1 cellular context compared by ENCODE assay signal in the genomic region with DNA sequence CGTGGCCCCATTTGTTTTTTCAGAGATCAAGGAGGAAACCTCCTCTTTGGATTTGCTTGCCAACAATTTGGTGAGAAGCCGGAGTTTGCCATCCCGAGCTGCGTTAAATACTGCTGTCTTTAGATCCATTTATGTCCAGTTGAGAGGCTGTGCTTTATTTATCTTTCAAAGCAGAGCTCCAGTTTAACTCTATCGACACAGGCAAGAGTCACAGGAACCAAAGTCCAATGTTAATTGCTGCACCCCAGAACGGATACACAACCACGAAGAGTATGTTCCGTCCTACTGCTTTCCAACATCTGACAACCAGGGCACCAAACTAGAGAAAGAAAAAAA.
TF ChIP-seq lines count a peak whose summit lies in the region.

No MANE protein-coding gene starts in this region.

TF ChIP-seq in HepG2, 621 proteins besides CTCF, POLR2A, EP300 and RAD21 (continued from another document and continues in another):
- TF ChIP-seq, protein P1, sequence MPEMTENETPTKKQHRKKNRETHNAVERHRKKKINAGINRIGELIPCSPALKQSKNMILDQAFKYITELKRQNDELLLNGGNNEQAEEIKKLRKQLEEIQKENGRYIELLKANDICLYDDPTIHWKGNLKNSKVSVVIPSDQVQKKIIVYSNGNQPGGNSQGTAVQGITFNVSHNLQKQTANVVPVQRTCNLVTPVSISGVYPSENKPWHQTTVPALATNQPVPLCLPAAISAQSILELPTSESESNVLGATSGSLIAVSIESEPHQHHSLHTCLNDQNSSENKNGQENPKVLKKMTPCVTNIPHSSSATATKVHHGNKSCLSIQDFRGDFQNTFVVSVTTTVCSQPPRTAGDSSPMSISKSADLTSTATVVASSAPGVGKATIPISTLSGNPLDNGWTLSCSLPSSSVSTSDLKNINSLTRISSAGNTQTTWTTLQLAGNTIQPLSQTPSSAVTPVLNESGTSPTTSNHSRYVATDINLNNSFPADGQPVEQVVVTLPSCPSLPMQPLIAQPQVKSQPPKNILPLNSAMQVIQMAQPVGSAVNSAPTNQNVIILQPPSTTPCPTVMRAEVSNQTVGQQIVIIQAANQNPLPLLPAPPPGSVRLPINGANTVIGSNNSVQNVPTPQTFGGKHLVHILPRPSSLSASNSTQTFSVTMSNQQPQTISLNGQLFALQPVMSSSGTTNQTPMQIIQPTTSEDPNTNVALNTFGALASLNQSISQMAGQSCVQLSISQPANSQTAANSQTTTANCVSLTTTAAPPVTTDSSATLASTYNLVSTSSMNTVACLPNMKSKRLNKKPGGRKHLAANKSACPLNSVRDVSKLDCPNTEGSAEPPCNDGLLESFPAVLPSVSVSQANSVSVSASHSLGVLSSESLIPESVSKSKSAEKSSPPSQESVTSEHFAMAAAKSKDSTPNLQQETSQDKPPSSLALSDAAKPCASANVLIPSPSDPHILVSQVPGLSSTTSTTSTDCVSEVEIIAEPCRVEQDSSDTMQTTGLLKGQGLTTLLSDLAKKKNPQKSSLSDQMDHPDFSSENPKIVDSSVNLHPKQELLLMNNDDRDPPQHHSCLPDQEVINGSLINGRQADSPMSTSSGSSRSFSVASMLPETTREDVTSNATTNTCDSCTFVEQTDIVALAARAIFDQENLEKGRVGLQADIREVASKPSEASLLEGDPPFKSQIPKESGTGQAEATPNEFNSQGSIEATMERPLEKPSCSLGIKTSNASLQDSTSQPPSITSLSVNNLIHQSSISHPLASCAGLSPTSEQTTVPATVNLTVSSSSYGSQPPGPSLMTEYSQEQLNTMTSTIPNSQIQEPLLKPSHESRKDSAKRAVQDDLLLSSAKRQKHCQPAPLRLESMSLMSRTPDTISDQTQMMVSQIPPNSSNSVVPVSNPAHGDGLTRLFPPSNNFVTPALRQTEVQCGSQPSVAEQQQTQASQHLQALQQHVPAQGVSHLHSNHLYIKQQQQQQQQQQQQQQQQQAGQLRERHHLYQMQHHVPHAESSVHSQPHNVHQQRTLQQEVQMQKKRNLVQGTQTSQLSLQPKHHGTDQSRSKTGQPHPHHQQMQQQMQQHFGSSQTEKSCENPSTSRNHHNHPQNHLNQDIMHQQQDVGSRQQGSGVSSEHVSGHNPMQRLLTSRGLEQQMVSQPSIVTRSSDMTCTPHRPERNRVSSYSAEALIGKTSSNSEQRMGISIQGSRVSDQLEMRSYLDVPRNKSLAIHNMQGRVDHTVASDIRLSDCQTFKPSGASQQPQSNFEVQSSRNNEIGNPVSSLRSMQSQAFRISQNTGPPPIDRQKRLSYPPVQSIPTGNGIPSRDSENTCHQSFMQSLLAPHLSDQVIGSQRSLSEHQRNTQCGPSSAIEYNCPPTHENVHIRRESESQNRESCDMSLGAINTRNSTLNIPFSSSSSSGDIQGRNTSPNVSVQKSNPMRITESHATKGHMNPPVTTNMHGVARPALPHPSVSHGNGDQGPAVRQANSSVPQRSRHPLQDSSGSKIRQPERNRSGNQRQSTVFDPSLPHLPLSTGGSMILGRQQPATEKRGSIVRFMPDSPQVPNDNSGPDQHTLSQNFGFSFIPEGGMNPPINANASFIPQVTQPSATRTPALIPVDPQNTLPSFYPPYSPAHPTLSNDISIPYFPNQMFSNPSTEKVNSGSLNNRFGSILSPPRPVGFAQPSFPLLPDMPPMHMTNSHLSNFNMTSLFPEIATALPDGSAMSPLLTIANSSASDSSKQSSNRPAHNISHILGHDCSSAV (CRISPR knock-in tag; IDR thresholded peaks at IDR 0.05; ENCODE audit: borderline replicate concordance) = no peak
- TF ChIP-seq, protein P2, sequence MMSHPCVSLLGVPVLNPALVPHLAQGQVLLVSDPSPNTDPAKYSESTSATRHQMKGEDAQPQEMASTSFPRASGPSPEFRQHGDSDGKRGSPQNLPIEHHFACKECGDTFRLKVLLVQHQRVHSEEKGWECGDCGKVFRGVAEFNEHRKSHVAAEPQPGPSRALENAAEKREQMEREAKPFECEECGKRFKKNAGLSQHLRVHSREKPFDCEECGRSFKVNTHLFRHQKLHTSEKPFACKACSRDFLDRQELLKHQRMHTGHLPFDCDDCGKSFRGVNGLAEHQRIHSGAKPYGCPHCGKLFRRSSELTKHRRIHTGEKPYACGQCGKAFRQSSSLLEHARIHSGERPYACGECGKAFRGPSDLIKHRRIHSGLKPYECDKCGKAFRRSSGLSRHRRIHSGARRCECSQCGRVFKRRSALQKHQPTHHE (CRISPR knock-in tag; IDR thresholded peaks at IDR 0.05; ENCODE audit: borderline replicate concordance) = no peak
- TF ChIP-seq, protein P3, sequence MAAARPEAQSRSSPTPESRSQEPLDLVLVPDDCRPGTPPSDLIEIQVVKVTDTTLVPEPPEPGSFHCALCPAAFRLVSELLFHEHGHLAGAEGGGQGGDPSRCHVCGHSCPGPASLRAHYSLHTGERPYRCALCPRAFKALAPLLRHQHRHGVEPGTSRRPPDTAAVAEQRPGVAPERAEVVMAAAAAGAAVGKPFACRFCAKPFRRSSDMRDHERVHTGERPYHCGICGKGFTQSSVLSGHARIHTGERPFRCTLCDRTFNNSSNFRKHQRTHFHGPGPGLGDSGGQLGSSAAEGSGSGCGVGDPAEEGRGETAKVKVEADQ (CRISPR knock-in tag; IDR thresholded peaks at IDR 0.05; ENCODE audit: borderline replicate concordance) = no peak
- TF ChIP-seq, protein P4, sequence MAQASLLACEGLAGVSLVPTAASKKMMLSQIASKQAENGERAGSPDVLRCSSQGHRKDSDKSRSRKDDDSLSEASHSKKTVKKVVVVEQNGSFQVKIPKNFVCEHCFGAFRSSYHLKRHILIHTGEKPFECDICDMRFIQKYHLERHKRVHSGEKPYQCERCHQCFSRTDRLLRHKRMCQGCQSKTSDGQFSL (CRISPR knock-in tag; IDR thresholded peaks at IDR 0.05) = no peak
- TF ChIP-seq, protein P5, sequence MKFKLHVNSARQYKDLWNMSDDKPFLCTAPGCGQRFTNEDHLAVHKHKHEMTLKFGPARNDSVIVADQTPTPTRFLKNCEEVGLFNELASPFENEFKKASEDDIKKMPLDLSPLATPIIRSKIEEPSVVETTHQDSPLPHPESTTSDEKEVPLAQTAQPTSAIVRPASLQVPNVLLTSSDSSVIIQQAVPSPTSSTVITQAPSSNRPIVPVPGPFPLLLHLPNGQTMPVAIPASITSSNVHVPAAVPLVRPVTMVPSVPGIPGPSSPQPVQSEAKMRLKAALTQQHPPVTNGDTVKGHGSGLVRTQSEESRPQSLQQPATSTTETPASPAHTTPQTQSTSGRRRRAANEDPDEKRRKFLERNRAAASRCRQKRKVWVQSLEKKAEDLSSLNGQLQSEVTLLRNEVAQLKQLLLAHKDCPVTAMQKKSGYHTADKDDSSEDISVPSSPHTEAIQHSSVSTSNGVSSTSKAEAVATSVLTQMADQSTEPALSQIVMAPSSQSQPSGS (CRISPR knock-in tag; IDR thresholded peaks at IDR 0.05) = no peak
- TF ChIP-seq RXRA (CRISPR knock-in tag; IDR thresholded peaks at IDR 0.05) = no peak
- TF ChIP-seq PRPF4 (IDR thresholded peaks at IDR 0.05; ENCODE audit: low read depth, low read length, poor library complexity, severe bottlenecking) = no peak
- TF ChIP-seq, protein P6, sequence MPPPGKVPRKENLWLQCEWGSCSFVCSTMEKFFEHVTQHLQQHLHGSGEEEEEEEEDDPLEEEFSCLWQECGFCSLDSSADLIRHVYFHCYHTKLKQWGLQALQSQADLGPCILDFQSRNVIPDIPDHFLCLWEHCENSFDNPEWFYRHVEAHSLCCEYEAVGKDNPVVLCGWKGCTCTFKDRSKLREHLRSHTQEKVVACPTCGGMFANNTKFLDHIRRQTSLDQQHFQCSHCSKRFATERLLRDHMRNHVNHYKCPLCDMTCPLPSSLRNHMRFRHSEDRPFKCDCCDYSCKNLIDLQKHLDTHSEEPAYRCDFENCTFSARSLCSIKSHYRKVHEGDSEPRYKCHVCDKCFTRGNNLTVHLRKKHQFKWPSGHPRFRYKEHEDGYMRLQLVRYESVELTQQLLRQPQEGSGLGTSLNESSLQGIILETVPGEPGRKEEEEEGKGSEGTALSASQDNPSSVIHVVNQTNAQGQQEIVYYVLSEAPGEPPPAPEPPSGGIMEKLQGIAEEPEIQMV (CRISPR knock-in tag; IDR thresholded peaks at IDR 0.05; ENCODE audit: low read depth) = no peak
- no peak for TF ChIP-seq LCORL (IDR thresholded peaks at IDR 0.05)
- TF ChIP-seq LCORL (CRISPR knock-in tag; IDR thresholded peaks at IDR 0.05) = no peak
- TF ChIP-seq, protein P7, sequence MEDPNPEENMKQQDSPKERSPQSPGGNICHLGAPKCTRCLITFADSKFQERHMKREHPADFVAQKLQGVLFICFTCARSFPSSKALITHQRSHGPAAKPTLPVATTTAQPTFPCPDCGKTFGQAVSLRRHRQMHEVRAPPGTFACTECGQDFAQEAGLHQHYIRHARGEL (CRISPR knock-in tag; IDR thresholded peaks at IDR 0.05) = no peak
- TF ChIP-seq, protein P8, sequence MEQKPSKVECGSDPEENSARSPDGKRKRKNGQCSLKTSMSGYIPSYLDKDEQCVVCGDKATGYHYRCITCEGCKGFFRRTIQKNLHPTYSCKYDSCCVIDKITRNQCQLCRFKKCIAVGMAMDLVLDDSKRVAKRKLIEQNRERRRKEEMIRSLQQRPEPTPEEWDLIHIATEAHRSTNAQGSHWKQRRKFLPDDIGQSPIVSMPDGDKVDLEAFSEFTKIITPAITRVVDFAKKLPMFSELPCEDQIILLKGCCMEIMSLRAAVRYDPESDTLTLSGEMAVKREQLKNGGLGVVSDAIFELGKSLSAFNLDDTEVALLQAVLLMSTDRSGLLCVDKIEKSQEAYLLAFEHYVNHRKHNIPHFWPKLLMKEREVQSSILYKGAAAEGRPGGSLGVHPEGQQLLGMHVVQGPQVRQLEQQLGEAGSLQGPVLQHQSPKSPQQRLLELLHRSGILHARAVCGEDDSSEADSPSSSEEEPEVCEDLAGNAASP (CRISPR knock-in tag; IDR thresholded peaks at IDR 0.05; ENCODE audit: borderline replicate concordance) = peak; percentile 13; the same call in 1 of the 2 replicates
- TF ChIP-seq, protein P9, sequence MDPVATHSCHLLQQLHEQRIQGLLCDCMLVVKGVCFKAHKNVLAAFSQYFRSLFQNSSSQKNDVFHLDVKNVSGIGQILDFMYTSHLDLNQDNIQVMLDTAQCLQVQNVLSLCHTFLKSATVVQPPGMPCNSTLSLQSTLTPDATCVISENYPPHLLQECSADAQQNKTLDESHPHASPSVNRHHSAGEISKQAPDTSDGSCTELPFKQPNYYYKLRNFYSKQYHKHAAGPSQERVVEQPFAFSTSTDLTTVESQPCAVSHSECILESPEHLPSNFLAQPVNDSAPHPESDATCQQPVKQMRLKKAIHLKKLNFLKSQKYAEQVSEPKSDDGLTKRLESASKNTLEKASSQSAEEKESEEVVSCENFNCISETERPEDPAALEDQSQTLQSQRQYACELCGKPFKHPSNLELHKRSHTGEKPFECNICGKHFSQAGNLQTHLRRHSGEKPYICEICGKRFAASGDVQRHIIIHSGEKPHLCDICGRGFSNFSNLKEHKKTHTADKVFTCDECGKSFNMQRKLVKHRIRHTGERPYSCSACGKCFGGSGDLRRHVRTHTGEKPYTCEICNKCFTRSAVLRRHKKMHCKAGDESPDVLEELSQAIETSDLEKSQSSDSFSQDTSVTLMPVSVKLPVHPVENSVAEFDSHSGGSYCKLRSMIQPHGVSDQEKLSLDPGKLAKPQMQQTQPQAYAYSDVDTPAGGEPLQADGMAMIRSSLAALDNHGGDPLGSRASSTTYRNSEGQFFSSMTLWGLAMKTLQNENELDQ (CRISPR knock-in tag; IDR thresholded peaks at IDR 0.05; ENCODE audit: borderline replicate concordance) = no peak
- TF ChIP-seq, protein P10, sequence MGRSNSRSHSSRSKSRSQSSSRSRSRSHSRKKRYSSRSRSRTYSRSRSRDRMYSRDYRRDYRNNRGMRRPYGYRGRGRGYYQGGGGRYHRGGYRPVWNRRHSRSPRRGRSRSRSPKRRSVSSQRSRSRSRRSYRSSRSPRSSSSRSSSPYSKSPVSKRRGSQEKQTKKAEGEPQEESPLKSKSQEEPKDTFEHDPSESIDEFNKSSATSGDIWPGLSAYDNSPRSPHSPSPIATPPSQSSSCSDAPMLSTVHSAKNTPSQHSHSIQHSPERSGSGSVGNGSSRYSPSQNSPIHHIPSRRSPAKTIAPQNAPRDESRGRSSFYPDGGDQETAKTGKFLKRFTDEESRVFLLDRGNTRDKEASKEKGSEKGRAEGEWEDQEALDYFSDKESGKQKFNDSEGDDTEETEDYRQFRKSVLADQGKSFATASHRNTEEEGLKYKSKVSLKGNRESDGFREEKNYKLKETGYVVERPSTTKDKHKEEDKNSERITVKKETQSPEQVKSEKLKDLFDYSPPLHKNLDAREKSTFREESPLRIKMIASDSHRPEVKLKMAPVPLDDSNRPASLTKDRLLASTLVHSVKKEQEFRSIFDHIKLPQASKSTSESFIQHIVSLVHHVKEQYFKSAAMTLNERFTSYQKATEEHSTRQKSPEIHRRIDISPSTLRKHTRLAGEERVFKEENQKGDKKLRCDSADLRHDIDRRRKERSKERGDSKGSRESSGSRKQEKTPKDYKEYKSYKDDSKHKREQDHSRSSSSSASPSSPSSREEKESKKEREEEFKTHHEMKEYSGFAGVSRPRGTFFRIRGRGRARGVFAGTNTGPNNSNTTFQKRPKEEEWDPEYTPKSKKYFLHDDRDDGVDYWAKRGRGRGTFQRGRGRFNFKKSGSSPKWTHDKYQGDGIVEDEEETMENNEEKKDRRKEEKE (IDR thresholded peaks at IDR 0.05) = no peak
- no peak; the same call in 2 of the 3 replicates for TF ChIP-seq MXI1 (IDR thresholded peaks at IDR 0.05; ENCODE audit: borderline replicate concordance, low read depth, low read length)
- TF ChIP-seq ZFP41 (CRISPR knock-in tag; IDR thresholded peaks at IDR 0.05; ENCODE audit: borderline replicate concordance) = no peak
- TF ChIP-seq JDP2 (CRISPR knock-in tag; IDR thresholded peaks at IDR 0.05; ENCODE audit: borderline replicate concordance) = no peak
